Comparison of ENCODE assay signal across 1 cellular context in genomic region chr6:110897433-110897832, GRCh38.
TF ChIP-seq lines count a peak whose summit lies in the region.

No MANE protein-coding gene starts in this region.

TF ChIP-seq in K562, 482 proteins besides CTCF, POLR2A, EP300 and RAD21 (continued from another document):
- TF ChIP-seq, protein P1, sequence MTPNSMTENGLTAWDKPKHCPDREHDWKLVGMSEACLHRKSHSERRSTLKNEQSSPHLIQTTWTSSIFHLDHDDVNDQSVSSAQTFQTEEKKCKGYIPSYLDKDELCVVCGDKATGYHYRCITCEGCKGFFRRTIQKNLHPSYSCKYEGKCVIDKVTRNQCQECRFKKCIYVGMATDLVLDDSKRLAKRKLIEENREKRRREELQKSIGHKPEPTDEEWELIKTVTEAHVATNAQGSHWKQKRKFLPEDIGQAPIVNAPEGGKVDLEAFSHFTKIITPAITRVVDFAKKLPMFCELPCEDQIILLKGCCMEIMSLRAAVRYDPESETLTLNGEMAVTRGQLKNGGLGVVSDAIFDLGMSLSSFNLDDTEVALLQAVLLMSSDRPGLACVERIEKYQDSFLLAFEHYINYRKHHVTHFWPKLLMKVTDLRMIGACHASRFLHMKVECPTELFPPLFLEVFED (CRISPR knock-in tag; conservative IDR thresholded peaks at IDR 0.05) = 0 out of 2 replicates have a peak, but pooled peaks have one; percentile 3
- TF ChIP-seq ZNF592 (IDR thresholded peaks at IDR 0.05) (0 out of 2 replicates have a peak, but pooled peaks have one; percentile 37), EHMT2 (IDR thresholded peaks at IDR 0.05) (peak; percentile 55; the same call in 1 of the 2 replicates), DPF2 (IDR thresholded peaks at IDR 0.05) (peak; percentile 65), TEAD1 (CRISPR knock-in tag; IDR thresholded peaks at IDR 0.05) (no peak), ZNF274 (IDR thresholded peaks at IDR 0.05; ENCODE audit: borderline replicate concordance, low read depth, low read length) (no peak), ZNF311 (CRISPR knock-in tag; IDR thresholded peaks at IDR 0.05) (no peak), SMARCE1 (IDR thresholded peaks at IDR 0.05) (0 out of 2 replicates have a peak, but pooled peaks have one; percentile 30), BRD4 (IDR thresholded peaks at IDR 0.05) (no peak), EGR1 (conservative IDR thresholded peaks at IDR 0.05) (peak; percentile 94), YY1 (IDR thresholded peaks at IDR 0.05; ENCODE audit: borderline replicate concordance in 1 of 3, control insufficient read depth in 1 of 3, extremely low read depth in 1 of 3, insufficient read depth in 3 of 3, insufficient read length in 1 of 3, insufficient replicate concordance in 2 of 3, low read depth in 1 of 3, low read length in 2 of 3) (peak in 1 of 3 experiments; percentile 38), TAF7 (tag; IDR thresholded peaks at IDR 0.05) (no peak), ZNF639 (CRISPR knock-in tag; conservative IDR thresholded peaks at IDR 0.05 in 1 of 2, IDR thresholded peaks at IDR 0.05 in 1 of 2) (no peak), FOSL1 (tag; conservative IDR thresholded peaks at IDR 0.05) (peak; percentile 70), ARID1B (IDR thresholded peaks at IDR 0.05) (peak; percentile 47; the same call in 1 of the 2 replicates), SMARCA4 (IDR thresholded peaks at IDR 0.05) (peak; percentile 53; the same call in 1 of the 2 replicates), TCF3 (CRISPR knock-in tag; IDR thresholded peaks at IDR 0.05) (0 out of 2 replicates have a peak, but pooled peaks have one; percentile 22), ILK (tag; IDR thresholded peaks at IDR 0.05; ENCODE audit: borderline replicate concordance, low read depth) (no peak), CEBPG (CRISPR knock-in tag; IDR thresholded peaks at IDR 0.05) (peak; percentile 22; the same call in 1 of the 2 replicates), CEBPG (tag; conservative IDR thresholded peaks at IDR 0.05 in 1 of 2, IDR thresholded peaks at IDR 0.05 in 1 of 2) (peak in 1 of 2 experiments; percentile 77; a peak in 1 of 4 replicates)
- TF ChIP-seq, protein P2, sequence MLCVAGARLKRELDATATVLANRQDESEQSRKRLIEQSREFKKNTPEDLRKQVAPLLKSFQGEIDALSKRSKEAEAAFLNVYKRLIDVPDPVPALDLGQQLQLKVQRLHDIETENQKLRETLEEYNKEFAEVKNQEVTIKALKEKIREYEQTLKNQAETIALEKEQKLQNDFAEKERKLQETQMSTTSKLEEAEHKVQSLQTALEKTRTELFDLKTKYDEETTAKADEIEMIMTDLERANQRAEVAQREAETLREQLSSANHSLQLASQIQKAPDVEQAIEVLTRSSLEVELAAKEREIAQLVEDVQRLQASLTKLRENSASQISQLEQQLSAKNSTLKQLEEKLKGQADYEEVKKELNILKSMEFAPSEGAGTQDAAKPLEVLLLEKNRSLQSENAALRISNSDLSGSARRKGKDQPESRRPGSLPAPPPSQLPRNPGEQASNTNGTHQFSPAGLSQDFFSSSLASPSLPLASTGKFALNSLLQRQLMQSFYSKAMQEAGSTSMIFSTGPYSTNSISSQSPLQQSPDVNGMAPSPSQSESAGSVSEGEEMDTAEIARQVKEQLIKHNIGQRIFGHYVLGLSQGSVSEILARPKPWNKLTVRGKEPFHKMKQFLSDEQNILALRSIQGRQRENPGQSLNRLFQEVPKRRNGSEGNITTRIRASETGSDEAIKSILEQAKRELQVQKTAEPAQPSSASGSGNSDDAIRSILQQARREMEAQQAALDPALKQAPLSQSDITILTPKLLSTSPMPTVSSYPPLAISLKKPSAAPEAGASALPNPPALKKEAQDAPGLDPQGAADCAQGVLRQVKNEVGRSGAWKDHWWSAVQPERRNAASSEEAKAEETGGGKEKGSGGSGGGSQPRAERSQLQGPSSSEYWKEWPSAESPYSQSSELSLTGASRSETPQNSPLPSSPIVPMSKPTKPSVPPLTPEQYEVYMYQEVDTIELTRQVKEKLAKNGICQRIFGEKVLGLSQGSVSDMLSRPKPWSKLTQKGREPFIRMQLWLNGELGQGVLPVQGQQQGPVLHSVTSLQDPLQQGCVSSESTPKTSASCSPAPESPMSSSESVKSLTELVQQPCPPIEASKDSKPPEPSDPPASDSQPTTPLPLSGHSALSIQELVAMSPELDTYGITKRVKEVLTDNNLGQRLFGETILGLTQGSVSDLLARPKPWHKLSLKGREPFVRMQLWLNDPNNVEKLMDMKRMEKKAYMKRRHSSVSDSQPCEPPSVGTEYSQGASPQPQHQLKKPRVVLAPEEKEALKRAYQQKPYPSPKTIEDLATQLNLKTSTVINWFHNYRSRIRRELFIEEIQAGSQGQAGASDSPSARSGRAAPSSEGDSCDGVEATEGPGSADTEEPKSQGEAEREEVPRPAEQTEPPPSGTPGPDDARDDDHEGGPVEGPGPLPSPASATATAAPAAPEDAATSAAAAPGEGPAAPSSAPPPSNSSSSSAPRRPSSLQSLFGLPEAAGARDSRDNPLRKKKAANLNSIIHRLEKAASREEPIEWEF (CRISPR knock-in tag; IDR thresholded peaks at IDR 0.05) = no peak
